Comparison of ENCODE assay signal across 8 cellular contexts in genomic region chr3:49276475-49277356, GRCh38. TPM values are rescaled to one million over a fixed set of nuclear protein-coding genes. Genes with fewer than 3 reads are reported as not detected.
DNase-seq lines count a peak whose midpoint lies in the region; ATAC-seq and TF ChIP-seq lines count a peak whose summit lies in the region.

C3orf62 (minus strand) TSS chr3:49277232; CDS start chr3:49276872, 360 bp downstream.

- no peak for TF ChIP-seq CTCF in liver (IDR thresholded peaks at IDR 0.05; ENCODE audit: low read depth, low read length, missing input control)

- H3K27ac ChIP-seq in HUES64 (ENCODE audit: low read depth, low read length): no peak within 1 kb of the TSS
- peak within 1 kb of the TSS; percentile 71 to 74 for H3K27ac ChIP-seq in liver (ENCODE audit: low read depth in 1 of 2, low read length in 2 of 2)

- peaks cover 32% of the 10 kb centered on the region for H3K36me3 ChIP-seq in HUES64 (ENCODE audit: insufficient read depth, low read length)
- H3K36me3 ChIP-seq in liver (ENCODE audit: control insufficient read depth in 4 of 4, insufficient read depth in 3 of 4, low read depth in 1 of 4, low read length in 3 of 4): peaks cover 7 to 15% (median 10%) of the 10 kb centered on the region in 4 donors

- WGBS in HUES64: 93% methylated on average over 48 of the region's 48 CpGs
- WGBS in liver: 8% methylated on average over 48 of the region's 48 CpGs

- DNase-seq in activated CD4-positive, alpha-beta T cell treated with anti-CD3 and anti-CD28 coated beads, Interleukin-2, amount 50 U/mL, for 48 hours: peak; percentile 89 to 91
- DNase-seq in dermis blood vessel endothelial cell: peak; percentile 90
- peak; percentile 52 for DNase-seq in stimulated activated CD4-positive, alpha-beta T cell treated with anti-CD3 and anti-CD28 coated beads, Interleukin-2, amount 100 ng/mL, for 4 hours (ENCODE audit: low read depth)
- no peak for DNase-seq in NCI-H1436 treated with DMSO at 0.1 percent for 48 hours (lab: John Stamatoyannopoulos, UW)

- H3K4me3 ChIP-seq in HUES64 (ENCODE audit: low read length) (peak within 1 kb of the TSS; percentile 17; the same call in 1 of the 2 replicates), liver (ENCODE audit: low read depth in 1 of 3, low read length in 3 of 3) (peak within 1 kb of the TSS; percentile 28 to 69 (median 44))

- no peak for ATAC-seq in GM18505 (IDR thresholded peaks at IDR 0.05; ENCODE audit: unreplicated experiment)
- no peak for ATAC-seq in HG03354 (IDR thresholded peaks at IDR 0.05; ENCODE audit: poor library complexity, severe bottlenecking, unreplicated experiment)

- H3K27me3 ChIP-seq in HUES64 (ENCODE audit: insufficient read depth, low read length): no peaks in the 10 kb centered on the region
- no peaks in the 10 kb centered on the region for H3K27me3 ChIP-seq in liver (ENCODE audit: control insufficient read depth in 4 of 4, insufficient read depth in 4 of 4, low read length in 3 of 4)

- TF ChIP-seq RAD21 in liver (IDR thresholded peaks at IDR 0.05): peak in 1 of 2 donors; percentile 40

- H3K9ac ChIP-seq in HUES64 (ENCODE audit: low read depth, low read length) (no peak within 1 kb of the TSS; the same call in 1 of the 2 replicates), liver (ENCODE audit: low read depth in 1 of 2, low read length in 2 of 2) (peak within 1 kb of the TSS; percentile 39 to 74)

- H3K4me1 ChIP-seq in HUES64 (ENCODE audit: insufficient read depth, low read length) (no peaks in the 10 kb centered on the region), liver (ENCODE audit: control insufficient read depth in 4 of 4, insufficient read depth in 4 of 4, low read length in 3 of 4) (peaks cover 0 to 9% (median 8%) of the 10 kb centered on the region in 4 donors)

- TF ChIP-seq POLR2A in GM18505 (IDR thresholded peaks at IDR 0.05; ENCODE audit: borderline replicate concordance, extremely low read depth, insufficient read depth, insufficient read length): peak; percentile 57

- H3K9me3 ChIP-seq in HUES64 (ENCODE audit: insufficient read depth, low read depth, low read length): no peaks in the 10 kb centered on the region
- H3K9me3 ChIP-seq in liver (ENCODE audit: control insufficient read depth in 4 of 4, low read length in 3 of 4): no peaks in the 10 kb centered on the region

TF ChIP-seq in liver, 16 proteins besides CTCF, POLR2A, EP300 and RAD21:
- TF ChIP-seq, protein P1, sequence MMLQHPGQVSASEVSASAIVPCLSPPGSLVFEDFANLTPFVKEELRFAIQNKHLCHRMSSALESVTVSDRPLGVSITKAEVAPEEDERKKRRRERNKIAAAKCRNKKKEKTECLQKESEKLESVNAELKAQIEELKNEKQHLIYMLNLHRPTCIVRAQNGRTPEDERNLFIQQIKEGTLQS (IDR thresholded peaks at IDR 0.05): no peak
- TF ChIP-seq FOXA1 (IDR thresholded peaks at IDR 0.05): no peak
- TF ChIP-seq TAF1 (conservative IDR thresholded peaks at IDR 0.05): no peak
- peak; percentile 16 to 56 for TF ChIP-seq RXRA (IDR thresholded peaks at IDR 0.05)
- TF ChIP-seq YY1 (IDR thresholded peaks at IDR 0.05): peak; percentile 45
- TF ChIP-seq HNF4A (conservative IDR thresholded peaks at IDR 0.05): no peak
- TF ChIP-seq, protein P2, sequence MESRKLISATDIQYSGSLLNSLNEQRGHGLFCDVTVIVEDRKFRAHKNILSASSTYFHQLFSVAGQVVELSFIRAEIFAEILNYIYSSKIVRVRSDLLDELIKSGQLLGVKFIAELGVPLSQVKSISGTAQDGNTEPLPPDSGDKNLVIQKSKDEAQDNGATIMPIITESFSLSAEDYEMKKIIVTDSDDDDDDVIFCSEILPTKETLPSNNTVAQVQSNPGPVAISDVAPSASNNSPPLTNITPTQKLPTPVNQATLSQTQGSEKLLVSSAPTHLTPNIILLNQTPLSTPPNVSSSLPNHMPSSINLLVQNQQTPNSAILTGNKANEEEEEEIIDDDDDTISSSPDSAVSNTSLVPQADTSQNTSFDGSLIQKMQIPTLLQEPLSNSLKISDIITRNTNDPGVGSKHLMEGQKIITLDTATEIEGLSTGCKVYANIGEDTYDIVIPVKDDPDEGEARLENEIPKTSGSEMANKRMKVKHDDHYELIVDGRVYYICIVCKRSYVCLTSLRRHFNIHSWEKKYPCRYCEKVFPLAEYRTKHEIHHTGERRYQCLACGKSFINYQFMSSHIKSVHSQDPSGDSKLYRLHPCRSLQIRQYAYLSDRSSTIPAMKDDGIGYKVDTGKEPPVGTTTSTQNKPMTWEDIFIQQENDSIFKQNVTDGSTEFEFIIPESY (IDR thresholded peaks at IDR 0.05): peak; percentile 61
- TF ChIP-seq JUND (IDR thresholded peaks at IDR 0.05): no peak
- no peak for TF ChIP-seq HNF4G (IDR thresholded peaks at IDR 0.05)
- TF ChIP-seq GABPA (IDR thresholded peaks at IDR 0.05 in 1 of 2, conservative IDR thresholded peaks at IDR 0.05 in 1 of 2): peak in 1 of 2 donors; percentile 34
- TF ChIP-seq, protein P3, sequence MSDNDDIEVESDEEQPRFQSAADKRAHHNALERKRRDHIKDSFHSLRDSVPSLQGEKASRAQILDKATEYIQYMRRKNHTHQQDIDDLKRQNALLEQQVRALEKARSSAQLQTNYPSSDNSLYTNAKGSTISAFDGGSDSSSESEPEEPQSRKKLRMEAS (IDR thresholded peaks at IDR 0.05): no peak
- no peak for TF ChIP-seq FOXA2 (IDR thresholded peaks at IDR 0.05)
- peak in 1 of 2 donors; percentile 9 for TF ChIP-seq EGR1 (IDR thresholded peaks at IDR 0.05; ENCODE audit: low read depth in 2 of 2)
- peak; percentile 8 for TF ChIP-seq REST (IDR thresholded peaks at IDR 0.05)
- TF ChIP-seq SP1 (IDR thresholded peaks at IDR 0.05): peak; percentile 35
- TF ChIP-seq NR2F2 (IDR thresholded peaks at IDR 0.05): peak; percentile 82

RNA-seq across cellular contexts. Expression of gene C3orf62, which starts in this region (rescaled TPM):
- polyA plus RNA-seq in HUES64 (2013, experiment 1 of 2): 2.4 TPM
- polyA plus RNA-seq in HUES64 (2013, experiment 2 of 2): 2.7 TPM
- total RNA-seq in dermis blood vessel endothelial cell (1.4 and 1.5 TPM in 2 replicates), liver (1 to 10 TPM; 1.9 to 3.1 TPM)
- 1 to 10 TPM in 1 of 2 donors, under 1 TPM in 1; 0.96 to 1.3 TPM for polyA plus RNA-seq in liver
